In genomic region chr16:53220585-53220984, GRCh38 we compare ENCODE assay signal across 8 cellular contexts.
DNase-seq lines count a peak whose midpoint lies in the region; ATAC-seq and TF ChIP-seq lines count a peak whose summit lies in the region.

No MANE protein-coding gene starts in this region.

- peak overlapping the region; percentile 80 for H3K4me2 ChIP-seq in GM23248 (ENCODE audit: unreplicated experiment)

- DNase-seq in AG09309 (ENCODE audit: low read depth), result peak; percentile 27
- peak; percentile 74 for DNase-seq in GM23248
- DNase-seq in astrocyte of the spinal cord (ENCODE audit: low read depth, low spot score), result peak; percentile 26
- DNase-seq in left lung, result no peak
- DNase-seq in NCI-H187 (lab: John Stamatoyannopoulos, UW), result no peak
- no peak for DNase-seq in 8988T
- no peak for DNase-seq in DMS153 (lab: John Stamatoyannopoulos, UW)

- H3K4me1 ChIP-seq in GM23248 (ENCODE audit: insufficient read depth) (peaks cover 37% of the 10 kb centered on the region), left lung (peaks cover 23 to 59% of the 10 kb centered on the region in 2 donors)

- in situ Hi-C loops in GM23248 (cut with MboI), result no loop called here
- in situ Hi-C loops in astrocyte of the spinal cord (cut with HindIII; ENCODE audit: low sequenced_read_pairs), result no loop called here

- intact Hi-C loops in left lung (cut with DNase I), result no loop called here

- H2AFZ ChIP-seq in GM23248, result no peak overlapping the region

- peak; percentile 50 for ATAC-seq in left lung
- no peak for ATAC-seq in HG02840 (IDR thresholded peaks at IDR 0.05; ENCODE audit: low FRiP score, unreplicated experiment)

- H3K27ac ChIP-seq in GM23248 (peak overlapping the region; percentile 83), left lung (peak overlapping the region in 1 of 2 donors; percentile 76)

- peaks cover 35% of the 10 kb centered on the region for H3F3A ChIP-seq in GM23248 (ENCODE audit: insufficient read depth)

- H3K36me3 ChIP-seq in GM23248 (ENCODE audit: low read depth) (peaks cover 29% of the 10 kb centered on the region), left lung (peaks cover 0 to 8% of the 10 kb centered on the region in 2 donors)

- no peak overlapping the region; the same call in 1 of the 2 replicates for H3K9ac ChIP-seq in GM23248

- no peak overlapping the region for H3K4me3 ChIP-seq in AG09309 (ENCODE audit: control insufficient read depth, low read depth, low read length)
- no peak overlapping the region for H3K4me3 ChIP-seq in GM23248
- H3K4me3 ChIP-seq in astrocyte of the spinal cord (ENCODE audit: low read depth, low read length), result no peak overlapping the region
- no peak overlapping the region for H3K4me3 ChIP-seq in left lung

- no peaks in the 10 kb centered on the region for H3K9me2 ChIP-seq in GM23248 (ENCODE audit: insufficient read depth)

- WGBS in GM23248 (ENCODE audit: low coverage in 1 of 2, low lambda C conversion rate in 2 of 2, missing lambda C conversion rate in 2 of 2), 2 experiments, result 91 to 95% methylated on average over 2 of the region's 2 CpGs

- TF ChIP-seq CTCF in AG09309 (IDR thresholded peaks at IDR 0.05; ENCODE audit: control insufficient read depth, insufficient read depth, low read depth, low read length, missing control alignments) (peak; percentile 45), astrocyte of the spinal cord (IDR thresholded peaks at IDR 0.05; ENCODE audit: low read depth, low read length) (peak; percentile 21), left lung (IDR thresholded peaks at IDR 0.05) (no peak)

- no peaks in the 10 kb centered on the region for H3K9me3 ChIP-seq in GM23248 (ENCODE audit: low read depth)
- no peaks in the 10 kb centered on the region for H3K9me3 ChIP-seq in left lung

- H3K27me3 ChIP-seq in GM23248 (replicated peaks; ENCODE audit: insufficient read depth) (no peaks in the 10 kb centered on the region), left lung (no peaks in the 10 kb centered on the region)

- no peaks in the 10 kb centered on the region for H4K20me1 ChIP-seq in GM23248 (ENCODE audit: insufficient read depth)

- peaks cover 100% of the 10 kb centered on the region for H3K79me2 ChIP-seq in GM23248 (ENCODE audit: insufficient read depth)

Comparison
In these comparisons a context has a peak if more than half of its experiments do, and no peak if none do; other contexts are left out.
1. DNase-seq: peak in AG09309 (single experiment), GM23248 (single experiment) and astrocyte of the spinal cord (single experiment); none in left lung (0 of 2), NCI-H187 (0 of 2), 8988T (single experiment) and DMS153 (single experiment).
2. CTCF ChIP-seq: peak in AG09309 (single experiment) and astrocyte of the spinal cord (single experiment); none in left lung (0 of 2).